ENCODE assay signal across 19 cellular contexts in genomic region chrX:18490816-18491215, GRCh38.
DNase-seq lines count a peak whose midpoint lies in the region; ATAC-seq and TF ChIP-seq lines count a peak whose summit lies in the region.
"Had no signal": no experiment of that assay in that cellular context is flagged by ENCODE, and none has a peak within 500 bp of the region (broad histone marks: within the 10 kb centered on the region; RNA-seq: fewer than 3 reads in every experiment).

No MANE protein-coding gene starts in this region.

- H3F3A ChIP-seq in GM23338 (replicated peaks; ENCODE audit: low read depth): no peaks in the 10 kb centered on the region

- H3K18ac ChIP-seq in trophoblast cell (ENCODE audit: low read length): no peak overlapping the region

- H3K4me3 ChIP-seq in GM23338 (no peak overlapping the region), trophoblast cell (ENCODE audit: low read depth, low read length) (no peak overlapping the region), H7 (ENCODE audit: insufficient read depth, low read depth, low read length) (no peak overlapping the region)
- H3K4me3 ChIP-seq: A549 had no signal

- no peak overlapping the region for H3K4me3 Mint-ChIP-seq in GM23338

- H3K36me3 ChIP-seq in GM23338 (ENCODE audit: insufficient read depth): no peaks in the 10 kb centered on the region
- H3K36me3 ChIP-seq in trophoblast cell (ENCODE audit: control insufficient read depth in 1 of 2, insufficient read depth in 2 of 2, low read length in 2 of 2): no peaks in the 10 kb centered on the region
- no peaks in the 10 kb centered on the region for H3K36me3 ChIP-seq in H7 (replicated peaks; ENCODE audit: control insufficient read depth, insufficient read depth, low read length)

- H3K36me3 Mint-ChIP-seq in GM23338 (ENCODE audit: low read depth): no peaks in the 10 kb centered on the region

- H3K4me1 ChIP-seq in GM23338 (ENCODE audit: insufficient read depth): peaks cover 28% of the 10 kb centered on the region
- H3K4me1 ChIP-seq in trophoblast cell (ENCODE audit: control insufficient read depth in 1 of 2, insufficient read depth in 2 of 2, low read length in 2 of 2): no peaks in the 10 kb centered on the region
- H3K4me1 ChIP-seq: A549 had no signal

- no peak overlapping the region for H3K4me2 ChIP-seq in GM23338
- no peak overlapping the region for H3K4me2 ChIP-seq in trophoblast cell (ENCODE audit: low read length)
- H3K4me2 ChIP-seq: A549 had no signal

- ATAC-seq in GM23338 (no peak), GM21737 (IDR thresholded peaks at IDR 0.05; ENCODE audit: unreplicated experiment) (no peak)
- ATAC-seq: A549 had no signal

- no peak overlapping the region for H2BK12ac ChIP-seq in trophoblast cell (ENCODE audit: low read length)

- peaks cover 35% of the 10 kb centered on the region for H3K4me1 Mint-ChIP-seq in GM23338

- no peaks in the 10 kb centered on the region for H3K9me2 ChIP-seq in GM23338 (ENCODE audit: insufficient read depth)

- no peak overlapping the region for H2BK5ac ChIP-seq in trophoblast cell (ENCODE audit: low read depth, low read length, poor library complexity)

- H2AFZ ChIP-seq in GM23338: no peak overlapping the region
- no peak overlapping the region for H2AFZ ChIP-seq in trophoblast cell (ENCODE audit: insufficient read depth, low read length, poor library complexity)

- H3K9me3 Mint-ChIP-seq in GM23338: no peaks in the 10 kb centered on the region

- H3K23ac ChIP-seq in trophoblast cell (ENCODE audit: low read length): no peak overlapping the region

- no CpG with 5 or more reads among the region's 4 CpGs for WGBS in trophoblast cell (ENCODE audit: extremely low coverage, insufficient coverage, insufficient read length)

- H3K4ac ChIP-seq in trophoblast cell (ENCODE audit: low read depth, low read length): no peak overlapping the region

- H4K91ac ChIP-seq in trophoblast cell (ENCODE audit: low read depth, low read length): no peak overlapping the region

- DNase-seq in GM23338 (ENCODE audit: low spot score) (no peak), dermis microvascular lymphatic vessel endothelial cell (ENCODE audit: low read depth in 2 of 2) (peak; percentile 58 to 65), iris pigment epithelial cell (ENCODE audit: low read depth) (peak; percentile 4), trophoblast cell (peak; percentile 25 to 50), H7 (no peak), NCI-H1105 (lab: John Stamatoyannopoulos, UW) (no peak)
- DNase-seq: C1 segment of cervical spinal cord, DND-41, GDM1, HCEC 1CT, KG1, NCI-H1048, NCI-H146, NCI-H2081, NCI-H748 treated with DMSO at 0.1 percent for 48 hours, OCI-M1, SHP77 treated with DMSO at 0.1 percent for 48 hours had no signal

- H3K79me1 ChIP-seq in trophoblast cell (ENCODE audit: low read length): no peaks in the 10 kb centered on the region

- no peak overlapping the region for H4K8ac ChIP-seq in trophoblast cell (ENCODE audit: low read depth, low read length)

- H3K27ac Mint-ChIP-seq in GM23338: peak overlapping the region; percentile 67; the same call in 1 of the 2 replicates

- H3K14ac ChIP-seq in trophoblast cell (ENCODE audit: low read length): no peak overlapping the region

- no peak for TF ChIP-seq CTCF in GM23338 (conservative IDR thresholded peaks at IDR 0.05; ENCODE audit: low read depth in 2 of 2)

- H2BK120ac ChIP-seq in trophoblast cell (ENCODE audit: insufficient read depth, low read length, poor library complexity): no peak overlapping the region

- H4K20me1 ChIP-seq in GM23338 (replicated peaks; ENCODE audit: insufficient read depth): no peaks in the 10 kb centered on the region; the same call in 1 of the 2 replicates

- peaks cover 60% of the 10 kb centered on the region for H3K79me2 ChIP-seq in GM23338 (replicated peaks; ENCODE audit: insufficient read depth)
- H3K79me2 ChIP-seq in trophoblast cell (ENCODE audit: control insufficient read depth, insufficient read depth, low read length, poor library complexity): no peaks in the 10 kb centered on the region

- no peak overlapping the region for H4K12ac ChIP-seq in trophoblast cell (ENCODE audit: low read depth, low read length)

- no peaks in the 10 kb centered on the region for H3K9me3 ChIP-seq in trophoblast cell (ENCODE audit: insufficient read depth, low read depth, low read length)
- H3K9me3 ChIP-seq: A549 had no signal

- H3K27me3 ChIP-seq in GM23338 (ENCODE audit: insufficient read depth) (no peaks in the 10 kb centered on the region), trophoblast cell (ENCODE audit: insufficient read depth, low read length) (no peaks in the 10 kb centered on the region), H7 (ENCODE audit: control insufficient read depth, insufficient read depth, low read length) (no peaks in the 10 kb centered on the region)

- no peak overlapping the region for H3K9ac ChIP-seq in trophoblast cell (ENCODE audit: low read length)

- H3K27me3 Mint-ChIP-seq in GM23338 (ENCODE audit: insufficient read depth, low read depth, poor library complexity): no peaks in the 10 kb centered on the region

- H3K27ac ChIP-seq in GM23338 (ENCODE audit: low read depth) (no peak overlapping the region), trophoblast cell (ENCODE audit: low read depth, low read length) (no peak overlapping the region)
- H3K27ac ChIP-seq: A549 had no signal

- H2AK5ac ChIP-seq in trophoblast cell (ENCODE audit: low read length): no peak overlapping the region

TF ChIP-seq in GM23338, 12 proteins besides CTCF, POLR2A, EP300 and RAD21:
- no peak for TF ChIP-seq EZH2 (IDR thresholded peaks at IDR 0.05; ENCODE audit: low read depth, unreplicated experiment)
- no peak for TF ChIP-seq REST (IDR thresholded peaks at IDR 0.05; ENCODE audit: unreplicated experiment)
- TF ChIP-seq JUNB (IDR thresholded peaks at IDR 0.05; ENCODE audit: unreplicated experiment): no peak
- no peak for TF ChIP-seq NANOG (IDR thresholded peaks at IDR 0.05; ENCODE audit: borderline replicate concordance)
- TF ChIP-seq ZNF114 (CRISPR knock-in tag; IDR thresholded peaks at IDR 0.05): no peak
- no peak for TF ChIP-seq STAT1 (IDR thresholded peaks at IDR 0.05; ENCODE audit: unreplicated experiment)
- TF ChIP-seq POLR2AphosphoS5 (IDR thresholded peaks at IDR 0.05; ENCODE audit: low read depth): no peak
TF ChIP-seq in GM23338: peak in this region for 0.

Comparison
In these comparisons a context has a peak if more than half of its experiments do, and no peak if none do; other contexts are left out.
1. DNase-seq: peak in dermis microvascular lymphatic vessel endothelial cell (2 of 2), iris pigment epithelial cell (single experiment) and trophoblast cell (2 of 2); none in GM23338 (single experiment), H7 (single experiment) and NCI-H1105 (single experiment).